ENCODE assay signal across 22 cellular contexts in genomic region chr2:96631804-96632435, GRCh38. TPM values are rescaled to one million over a fixed set of nuclear protein-coding genes. Genes with fewer than 3 reads are reported as not detected.
DNase-seq lines count a peak whose midpoint lies in the region; ATAC-seq, FAIRE-seq and TF ChIP-seq lines count a peak whose summit lies in the region.
"Had no signal": no experiment of that assay in that cellular context is flagged by ENCODE, and none has a peak within 500 bp of the region (broad histone marks: within the 10 kb centered on the region; RNA-seq: fewer than 3 reads in every experiment).

No MANE protein-coding gene starts in this region.

- no peak for TF ChIP-seq EP300 in upper lobe of left lung (IDR thresholded peaks at IDR 0.05)

- H3K4me3 ChIP-seq in astrocyte (ENCODE audit: insufficient read depth, low read depth, low read length) = no peak overlapping the region
- no peak overlapping the region for H3K4me3 ChIP-seq in upper lobe of left lung
- H3K4me3 ChIP-seq: colonic mucosa, sigmoid colon, uterus had no signal

- peaks cover 51% of the 10 kb centered on the region for H3K4me1 Mint-ChIP-seq in activated T-cell treated with anti-CD3 and anti-CD28 coated beads, Interleukin-2, amount 50 U/mL, for 24 hours (ENCODE audit: low read depth)
- H3K4me1 Mint-ChIP-seq in astrocyte (ENCODE audit: low read depth, unreplicated experiment) = peaks cover 9% of the 10 kb centered on the region

- no peak for TF ChIP-seq CTCF in astrocyte (IDR thresholded peaks at IDR 0.05; ENCODE audit: insufficient read depth, low read depth, low read length)
- TF ChIP-seq CTCF in upper lobe of left lung (IDR thresholded peaks at IDR 0.05) = no peak
- TF ChIP-seq CTCF in GM10266 (IDR thresholded peaks at IDR 0.05; ENCODE audit: control insufficient read depth, insufficient read depth, low read depth, missing control alignments) = no peak

- no peak overlapping the region for H3K4me3 Mint-ChIP-seq in activated T-cell treated with anti-CD3 and anti-CD28 coated beads, Interleukin-2, amount 50 U/mL, for 24 hours
- H3K4me3 Mint-ChIP-seq in astrocyte (ENCODE audit: unreplicated experiment) = no peak overlapping the region

- no peak for TF ChIP-seq POLR2A in upper lobe of left lung (IDR thresholded peaks at IDR 0.05)

- H3K27me3 ChIP-seq in astrocyte (ENCODE audit: insufficient read depth, low read length) = no peaks in the 10 kb centered on the region
- no peaks in the 10 kb centered on the region for H3K27me3 ChIP-seq in upper lobe of left lung
- H3K27me3 ChIP-seq: colonic mucosa, sigmoid colon, uterus had no signal

- H3K9me3 ChIP-seq in astrocyte (ENCODE audit: insufficient read depth, low read depth, low read length) = no peaks in the 10 kb centered on the region
- no peaks in the 10 kb centered on the region for H3K9me3 ChIP-seq in upper lobe of left lung
- H3K9me3 ChIP-seq: colonic mucosa, sigmoid colon, uterus had no signal

- peak overlapping the region; percentile 17 for H3K4me2 ChIP-seq in astrocyte (ENCODE audit: low read length)

- H3K27me3 Mint-ChIP-seq in activated T-cell treated with anti-CD3 and anti-CD28 coated beads, Interleukin-2, amount 50 U/mL, for 24 hours = no peaks in the 10 kb centered on the region
- H3K27me3 Mint-ChIP-seq in astrocyte (ENCODE audit: low read depth, unreplicated experiment) = no peaks in the 10 kb centered on the region

- peaks cover 83% of the 10 kb centered on the region for H3K79me2 ChIP-seq in astrocyte (ENCODE audit: insufficient read depth, low read length)

- FAIRE-seq in astrocyte (lab: Jason Lieb, UNC) = no peak
- FAIRE-seq: H54 had no signal

- no peak for DNase-seq in activated T-cell treated with anti-CD3 and anti-CD28 coated beads, Interleukin-2, amount 50 U/mL, for 24 hours
- DNase-seq in activated T-cell treated with anti-CD3 and anti-CD28 coated beads, Interleukin-2, amount 50 U/mL, for 48 hours = no peak
- peak; percentile 44 for DNase-seq in astrocyte (ENCODE audit: low read depth)
- DNase-seq in kidney glomerular epithelial cell (lab: John Stamatoyannopoulos, UW) = peak; percentile 11
- DNase-seq in upper lobe of left lung = no peak
- DNase-seq in HT-29 (ENCODE audit: low spot score) = no peak
- DNase-seq in GM10266 (ENCODE audit: extremely low spot score) = no peak
- DNase-seq: 8988T; activated T-cell treated with anti-CD3 and anti-CD28 coated beads, Interleukin-2, amount 50 U/mL, for 1 hour; colonic mucosa; COR-L47; foreskin melanocyte; KG1; NCI-H146; RPMI8226; sigmoid colon; stimulated activated CD4-positive, alpha-beta T cell treated with anti-CD3 and anti-CD28 coated beads, Interleukin-4, amount 100 ng/mL, for 4 hours; T-helper 1 cell; uterus had no signal

- H3K36me3 Mint-ChIP-seq in activated T-cell treated with anti-CD3 and anti-CD28 coated beads, Interleukin-2, amount 50 U/mL, for 24 hours (ENCODE audit: low read depth) = peaks cover 95% of the 10 kb centered on the region
- H3K36me3 Mint-ChIP-seq in astrocyte (ENCODE audit: low read depth, unreplicated experiment) = peaks cover 13% of the 10 kb centered on the region

- H3K9ac ChIP-seq in astrocyte (ENCODE audit: low read length) = no peak overlapping the region

- H3K36me3 ChIP-seq in astrocyte (ENCODE audit: insufficient read depth, low read length) (peaks cover 29% of the 10 kb centered on the region), upper lobe of left lung (peaks cover 3 to 52% (median 26%) of the 10 kb centered on the region in 4 donors)
- H3K36me3 ChIP-seq: colonic mucosa, uterus had no signal

- no peak overlapping the region for H2AFZ ChIP-seq in astrocyte (ENCODE audit: low read depth, low read length)

- no peaks in the 10 kb centered on the region for H3K9me3 Mint-ChIP-seq in activated T-cell treated with anti-CD3 and anti-CD28 coated beads, Interleukin-2, amount 50 U/mL, for 24 hours
- no peaks in the 10 kb centered on the region for H3K9me3 Mint-ChIP-seq in astrocyte (ENCODE audit: unreplicated experiment)

- peaks cover 41% of the 10 kb centered on the region for H4K20me1 ChIP-seq in astrocyte (ENCODE audit: insufficient read depth, low read length)

- H3K27ac ChIP-seq in astrocyte (ENCODE audit: low read depth, low read length) (no peak overlapping the region), upper lobe of left lung (peak overlapping the region; percentile 1 to 26 (median 22))
- H3K27ac ChIP-seq: colonic mucosa, sigmoid colon, uterus had no signal

- peak overlapping the region; percentile 40 for H3K27ac Mint-ChIP-seq in activated T-cell treated with anti-CD3 and anti-CD28 coated beads, Interleukin-2, amount 50 U/mL, for 24 hours
- H3K27ac Mint-ChIP-seq in astrocyte (ENCODE audit: unreplicated experiment) = no peak overlapping the region

- ATAC-seq in upper lobe of left lung (ENCODE audit: low FRiP score in 2 of 2) (no peak), HG02678 (IDR thresholded peaks at IDR 0.05; ENCODE audit: unreplicated experiment) (no peak)

- 75 to 82% methylated on average over 4 of the region's 4 CpGs for WGBS in upper lobe of left lung, 2 donors

- H3K4me1 ChIP-seq in astrocyte (ENCODE audit: insufficient read depth, low read length) (peaks cover 14% of the 10 kb centered on the region), upper lobe of left lung (peaks cover 35 to 55% (median 46%) of the 10 kb centered on the region in 4 donors)

RNA-seq across cellular contexts. Expression of gene KANSL3, which starts 6.2 kb away (rescaled TPM):
- total RNA-seq in astrocyte (23.9 and 26.7 TPM in 2 replicates), upper lobe of left lung (100 to 1,000 TPM in 1 of 6 donors, 10 to 100 TPM in 5; 41.3 to 133 (median 53.0) TPM)
- 21.9 and 31.3 TPM in 2 replicates for total RNA-seq in HT-29 (2014; rRNA removed; shearing (Covaris generic))

RNA-seq across cellular contexts. Expression of gene FER1L5, which starts 10.6 kb away (rescaled TPM):
- 0.16 and 0.19 TPM in 2 replicates for total RNA-seq in astrocyte
- 1 to 10 TPM in 1 of 6 donors, under 1 TPM in 5; 0.15 to 5.2 (median 0.43) TPM for total RNA-seq in upper lobe of left lung
- total RNA-seq in HT-29 (2014; rRNA removed; shearing (Covaris generic)) = 0.05 TPM in 1 of 2 replicates, not detected in the other
- total RNA-seq: colonic mucosa, NCI-H460 had no signal

Comparison
In these comparisons a context has a peak if more than half of its experiments do, and no peak if none do; other contexts are left out.
1. DNase-seq: peak in astrocyte (single experiment) and kidney glomerular epithelial cell (single experiment); none in activated T-cell treated with anti-CD3 and anti-CD28 coated beads, Interleukin-2, amount 50 U/mL, for 24 hours (single experiment), activated T-cell treated with anti-CD3 and anti-CD28 coated beads, Interleukin-2, amount 50 U/mL, for 48 hours (0 of 2), upper lobe of left lung (0 of 2), HT-29 (single experiment) and GM10266 (single experiment).